Comparison of ENCODE assay signal across 11 cellular contexts in genomic region chr11:18246379-18247161, GRCh38. TPM values are rescaled to one million over a fixed set of nuclear protein-coding genes. Genes with fewer than 3 reads are reported as not detected.
A peak's percentile ranks its signal among the peaks of the same experiment; 100 is the strongest.
DNase-seq lines count a peak whose midpoint lies in the region; ATAC-seq and TF ChIP-seq lines count a peak whose summit lies in the region.
"Not testable (repeated sequence)": the region's sequence is repeated elsewhere in the genome, so short reads cannot be mapped to it uniquely, and the experiment has no call there.
"Had no signal": no experiment of that assay in that cellular context is flagged by ENCODE, and none has a peak within 500 bp of the region (broad histone marks: within the 10 kb centered on the region; RNA-seq: fewer than 3 reads in every experiment).

No MANE protein-coding gene starts in this region.

- H3K27ac ChIP-seq in colonic mucosa (peak overlapping the region; percentile 67), spleen (peak overlapping the region in 5 of 8 donors; percentile 22 to 75 (median 62))

- not testable (repeated sequence) for H3K9me3 ChIP-seq in colonic mucosa, spleen

- ATAC-seq in GM21737 (IDR thresholded peaks at IDR 0.05; ENCODE audit: unreplicated experiment) (peak; percentile 80), HG03097 (IDR thresholded peaks at IDR 0.05; ENCODE audit: low FRiP score, unreplicated experiment) (peak; percentile 86)

- H3K36me3 ChIP-seq in colonic mucosa, spleen: not testable (repeated sequence)

- not testable (repeated sequence) for H3K27me3 ChIP-seq in colonic mucosa; spleen (replicated peaks in 1 of 7)

- H3K4me3 Mint-ChIP-seq in activated CD4-positive, alpha-beta memory T cell treated with anti-CD3 and anti-CD28 coated beads for 36 hours, result peak overlapping the region; percentile 56

- not testable (repeated sequence) for H3K9ac ChIP-seq in colonic mucosa (ENCODE audit: low read depth in 2 of 2, low read length in 2 of 2)

- H3K4me1 ChIP-seq in colonic mucosa, spleen: not testable (repeated sequence)

- 47 to 63% (median 54%) methylated on average over 9 to 11 of the region's 11 CpGs for WGBS in spleen, 5 donors

- intact Hi-C loops in activated CD4-positive, alpha-beta memory T cell treated with anti-CD3 and anti-CD28 coated beads for 36 hours (cut with micrococcal nuclease), result loop anchor here (1.0 to 2.0 kb wide), 2 partner anchors 76 to 148 kb away; partner anchors contain the start of genes GTF2H1, HPS5 and LDHA
- intact Hi-C loops in colonic mucosa (cut with DNase I); spleen (cut with DNase I; ENCODE audit: low total_unique reads): not testable (repeated sequence)

- CTCF ChIA-PET in activated CD4-positive, alpha-beta memory T cell treated with anti-CD3 and anti-CD28 coated beads for 36 hours (lab: Charles Lee), result interaction anchor here (1.1 to 1.2 kb wide), 2 partner anchors 18 to 22 kb away, joined by 3 read pairs; no protein-coding TSS in a partner anchor

- peak; percentile 23 for TF ChIP-seq POLR2A in GM19099 (IDR thresholded peaks at IDR 0.05; ENCODE audit: extremely low read depth, insufficient read length, low read depth)
- TF ChIP-seq POLR2A in spleen (IDR thresholded peaks at IDR 0.05), result not testable (repeated sequence)

- POLR2A ChIA-PET in activated CD4-positive, alpha-beta memory T cell treated with anti-CD3 and anti-CD28 coated beads for 36 hours (lab: Charles Lee), result interaction anchor here (0.6 kb wide), 1 partner anchor 75 kb away, joined by 3 read pairs; the partner anchor contains the start of gene HPS5

- peak; percentile 50 for DNase-seq in GM10266 (ENCODE audit: extremely low spot score)
- peak; percentile 70 for DNase-seq in MV-4-11 (lab: John Stamatoyannopoulos, UW)
- DNase-seq in activated CD4-positive, alpha-beta memory T cell treated with anti-CD3 and anti-CD28 coated beads for 36 hours, result peak; percentile 54
- DNase-seq in colonic mucosa, spleen: not testable (repeated sequence)

- TF ChIP-seq CTCF in GM10266 (IDR thresholded peaks at IDR 0.05; ENCODE audit: control insufficient read depth, insufficient read depth, low read depth, missing control alignments); colonic mucosa (IDR thresholded peaks at IDR 0.05); spleen (IDR thresholded peaks at IDR 0.05 in 8 of 11, conservative IDR thresholded peaks at IDR 0.05 in 3 of 11): not testable (repeated sequence)

- not testable (repeated sequence) for H3K36me3 Mint-ChIP-seq in activated CD4-positive, alpha-beta memory T cell treated with anti-CD3 and anti-CD28 coated beads for 36 hours

- H3K27me3 Mint-ChIP-seq in activated CD4-positive, alpha-beta memory T cell treated with anti-CD3 and anti-CD28 coated beads for 36 hours, result not testable (repeated sequence)

- peak overlapping the region; percentile 71 for H3K27ac Mint-ChIP-seq in activated CD4-positive, alpha-beta memory T cell treated with anti-CD3 and anti-CD28 coated beads for 36 hours

- H3K4me3 ChIP-seq in colonic mucosa, result not testable (repeated sequence)
- peak overlapping the region in 2 of 8 donors; percentile 7 to 48 for H3K4me3 ChIP-seq in spleen

- peaks cover 16% of the 10 kb centered on the region for H3K4me1 Mint-ChIP-seq in activated CD4-positive, alpha-beta memory T cell treated with anti-CD3 and anti-CD28 coated beads for 36 hours (ENCODE audit: low read depth)

- not testable (repeated sequence) for H3K9me3 Mint-ChIP-seq in activated CD4-positive, alpha-beta memory T cell treated with anti-CD3 and anti-CD28 coated beads for 36 hours

RNA-seq across cellular contexts. Expression of gene SAA2, which starts 1.9 kb away (rescaled TPM):
- not detected for total RNA-seq in activated CD4-positive, alpha-beta memory T cell treated with anti-CD3 and anti-CD28 coated beads for 36 hours
- total RNA-seq in colonic mucosa (10 to 100 TPM in 1 of 2 donors, 1 to 10 TPM in 1; 4.2 to 14.2 TPM), spleen (1 to 10 TPM in 1 of 7 donors, under 1 TPM in 1, not detected in 5; 0.49 to 3.2 TPM)
- polyA plus RNA-seq in spleen, result 10 to 100 TPM in 1 of 3 donors, under 1 TPM in 2; 0.19 to 13.1 (median 0.50) TPM

RNA-seq across cellular contexts. Expression of gene SAA4, which starts 10.0 kb away (rescaled TPM):
- total RNA-seq in activated CD4-positive, alpha-beta memory T cell treated with anti-CD3 and anti-CD28 coated beads for 36 hours, result not detected
- total RNA-seq in colonic mucosa (under 1 TPM in 1 of 2 donors, not detected in 1; 0.86 TPM), spleen (not detected)
- polyA plus RNA-seq in spleen, result under 1 TPM in 1 of 3 donors, not detected in 2; 0.22 TPM
- total RNA-seq: cardiac septum, RPMI7951, tibial nerve had no signal

RNA-seq across cellular contexts. Expression of gene SAA1, which starts 19.5 kb away (rescaled TPM):
- not detected for total RNA-seq in activated CD4-positive, alpha-beta memory T cell treated with anti-CD3 and anti-CD28 coated beads for 36 hours
- total RNA-seq in colonic mucosa (10 to 100 TPM in 1 of 2 donors, 1 to 10 TPM in 1; 3.7 to 16.8 TPM), spleen (1 to 10 TPM in 5 of 7 donors, not detected in 2; 1.0 to 5.6 (median 2.7) TPM)
- 10 to 100 TPM in 2 of 3 donors, 1 to 10 TPM in 1; 5.4 to 84.3 (median 69.3) TPM for polyA plus RNA-seq in spleen
- total RNA-seq: RPMI7951 had no signal
